ENCODE assay signal across 8 cellular contexts in genomic region chr11:9765320-9766101, GRCh38.
A peak's percentile ranks its signal among the peaks of the same experiment; 100 is the strongest.
DNase-seq lines count a peak whose midpoint lies in the region; ATAC-seq and TF ChIP-seq lines count a peak whose summit lies in the region.

No MANE protein-coding gene starts in this region.

- TF ChIP-seq CTCF in RWPE1 (conservative IDR thresholded peaks at IDR 0.05; ENCODE audit: low read depth) (no peak), heart left ventricle (IDR thresholded peaks at IDR 0.05) (no peak)

- TF ChIP-seq POLR2A in heart left ventricle (IDR thresholded peaks at IDR 0.05) = no peak

- CTCF ChIA-PET in RWPE1 (lab: Yijun Ruan, JAX) = interaction anchor here (0.8 to 0.9 kb wide), 2 partner anchors 11 to 207 kb away, joined by 4 to 6 read pairs; no protein-coding TSS in a partner anchor
- CTCF ChIA-PET in naive thymus-derived CD4-positive, alpha-beta T cell (lab: Charles Lee) = no interaction called here

- no peaks in the 10 kb centered on the region for H3K36me3 Mint-ChIP-seq in stimulated activated effector memory CD8-positive, alpha-beta T cell treated with anti-CD3 and anti-CD28 coated beads, Interleukin-12 subunit alpha, Interleukin-12 subunit beta, amount 100 ng/mL, for 72 hours
- H3K36me3 Mint-ChIP-seq in naive thymus-derived CD4-positive, alpha-beta T cell = peaks cover 0 to 17% (median 0%) of the 10 kb centered on the region in 5 donors

- no peak overlapping the region for H3K4me3 ChIP-seq in heart left ventricle
- no peak overlapping the region for H3K4me3 ChIP-seq in naive thymus-derived CD4-positive, alpha-beta T cell (ENCODE audit: low read length)

- H3K27ac Mint-ChIP-seq in stimulated activated effector memory CD8-positive, alpha-beta T cell treated with anti-CD3 and anti-CD28 coated beads, Interleukin-12 subunit alpha, Interleukin-12 subunit beta, amount 100 ng/mL, for 72 hours = peak overlapping the region; percentile 74
- H3K27ac Mint-ChIP-seq in naive thymus-derived CD4-positive, alpha-beta T cell = no peak overlapping the region

- no peaks in the 10 kb centered on the region for H3K9me3 Mint-ChIP-seq in stimulated activated effector memory CD8-positive, alpha-beta T cell treated with anti-CD3 and anti-CD28 coated beads, Interleukin-12 subunit alpha, Interleukin-12 subunit beta, amount 100 ng/mL, for 72 hours
- no peaks in the 10 kb centered on the region for H3K9me3 Mint-ChIP-seq in naive thymus-derived CD4-positive, alpha-beta T cell

- H3K4me3 Mint-ChIP-seq in stimulated activated effector memory CD8-positive, alpha-beta T cell treated with anti-CD3 and anti-CD28 coated beads, Interleukin-12 subunit alpha, Interleukin-12 subunit beta, amount 100 ng/mL, for 72 hours = no peak overlapping the region
- no peak overlapping the region for H3K4me3 Mint-ChIP-seq in naive thymus-derived CD4-positive, alpha-beta T cell

- no peaks in the 10 kb centered on the region for H3K27me3 ChIP-seq in heart left ventricle
- H3K27me3 ChIP-seq in naive thymus-derived CD4-positive, alpha-beta T cell (ENCODE audit: control insufficient read depth in 2 of 2, insufficient read depth in 2 of 2, low read length in 2 of 2) = no peaks in the 10 kb centered on the region

- DNase-seq in RWPE1 (ENCODE audit: low spot score) = no peak
- DNase-seq in heart left ventricle = peak; percentile 78 to 87 (median 80)
- DNase-seq in stimulated activated effector memory CD8-positive, alpha-beta T cell treated with anti-CD3 and anti-CD28 coated beads, Interleukin-12 subunit alpha, Interleukin-12 subunit beta, amount 100 ng/mL, for 72 hours (ENCODE audit: low spot score in 2 of 2) = no peak
- DNase-seq in naive thymus-derived CD4-positive, alpha-beta T cell = no peak
- DNase-seq in DMS79 treated with DMSO at 0.1 percent for 48 hours (lab: John Stamatoyannopoulos, UW) = no peak
- DNase-seq in effector CD4-positive, alpha-beta T cell = no peak

- ATAC-seq in GM21529 (IDR thresholded peaks at IDR 0.05; ENCODE audit: unreplicated experiment) = peak; percentile 67
- ATAC-seq in heart left ventricle = peak; percentile 62 to 89 (median 78)
- ATAC-seq in stimulated activated effector memory CD8-positive, alpha-beta T cell treated with anti-CD3 and anti-CD28 coated beads, Interleukin-12 subunit alpha, Interleukin-12 subunit beta, amount 100 ng/mL, for 72 hours = peak; percentile 19
- ATAC-seq in naive thymus-derived CD4-positive, alpha-beta T cell = no peak
- no peak for ATAC-seq in GM18498 (IDR thresholded peaks at IDR 0.05; ENCODE audit: unreplicated experiment)

- H3K27ac ChIP-seq in RWPE1 = peak overlapping the region; percentile 26
- H3K27ac ChIP-seq in heart left ventricle = peak overlapping the region in 11 of 12 donors; percentile 15 to 82 (median 62)
- H3K27ac ChIP-seq in naive thymus-derived CD4-positive, alpha-beta T cell (ENCODE audit: low read depth, low read length) = no peak overlapping the region

- WGBS in heart left ventricle, 4 donors = 24 to 40% (median 36%) methylated on average over 5 of the region's 5 CpGs

- H3K4me1 Mint-ChIP-seq in stimulated activated effector memory CD8-positive, alpha-beta T cell treated with anti-CD3 and anti-CD28 coated beads, Interleukin-12 subunit alpha, Interleukin-12 subunit beta, amount 100 ng/mL, for 72 hours = peaks cover 31% of the 10 kb centered on the region
- H3K4me1 Mint-ChIP-seq in naive thymus-derived CD4-positive, alpha-beta T cell = peaks cover 0 to 9% (median 4%) of the 10 kb centered on the region in 7 donors

- POLR2A ChIA-PET in RWPE1 (lab: Yijun Ruan, JAX; ENCODE audit: low non-redundant PET) = no interaction called here
- POLR2A ChIA-PET in naive thymus-derived CD4-positive, alpha-beta T cell (lab: Charles Lee) = no interaction called here

- no peaks in the 10 kb centered on the region for H3K27me3 Mint-ChIP-seq in naive thymus-derived CD4-positive, alpha-beta T cell

- H3K4me1 ChIP-seq in heart left ventricle = peaks cover 0 to 33% (median 17%) of the 10 kb centered on the region in 12 donors
- H3K4me1 ChIP-seq in naive thymus-derived CD4-positive, alpha-beta T cell (ENCODE audit: control insufficient read depth in 2 of 2, insufficient read depth in 2 of 2, low read length in 2 of 2) = no peaks in the 10 kb centered on the region

- intact Hi-C loops in heart left ventricle (cut with DNase I) = loop anchor here in 2 of 10 donors (10.0 kb wide), 3 partner anchors 49 to 209 kb away; no protein-coding TSS in a partner anchor
- intact Hi-C loops in naive thymus-derived CD4-positive, alpha-beta T cell (cut with micrococcal nuclease) = no loop called here

- H3K9me3 ChIP-seq in heart left ventricle = no peaks in the 10 kb centered on the region
- no peaks in the 10 kb centered on the region for H3K9me3 ChIP-seq in naive thymus-derived CD4-positive, alpha-beta T cell (ENCODE audit: control insufficient read depth in 2 of 3, low read length in 3 of 3)

- H3K36me3 ChIP-seq in heart left ventricle = no peaks in the 10 kb centered on the region
- H3K36me3 ChIP-seq in naive thymus-derived CD4-positive, alpha-beta T cell (ENCODE audit: control insufficient read depth in 2 of 3, insufficient read depth in 3 of 3, low read length in 3 of 3) = no peaks in the 10 kb centered on the region

Comparison
In these comparisons a context has a peak if more than half of its experiments do, and no peak if none do; other contexts are left out.
1. ATAC-seq: peak in GM21529 (single experiment), heart left ventricle (4 of 4) and stimulated activated effector memory CD8-positive, alpha-beta T cell treated with anti-CD3 and anti-CD28 coated beads, Interleukin-12 subunit alpha, Interleukin-12 subunit beta, amount 100 ng/mL, for 72 hours (single experiment); none in naive thymus-derived CD4-positive, alpha-beta T cell (single experiment) and GM18498 (single experiment).
2. DNase-seq: peak in heart left ventricle (5 of 5); none in RWPE1 (single experiment), stimulated activated effector memory CD8-positive, alpha-beta T cell treated with anti-CD3 and anti-CD28 coated beads, Interleukin-12 subunit alpha, Interleukin-12 subunit beta, amount 100 ng/mL, for 72 hours (0 of 2), naive thymus-derived CD4-positive, alpha-beta T cell (0 of 9), DMS79 treated with DMSO at 0.1 percent for 48 hours (single experiment) and effector CD4-positive, alpha-beta T cell (single experiment).